15 cellular contexts compared by ENCODE assay signal in genomic region chr2:148545387-148546256, GRCh38.
DNase-seq lines count a peak whose midpoint lies in the region; ATAC-seq and TF ChIP-seq lines count a peak whose summit lies in the region.
"Had no signal": no experiment of that assay in that cellular context is flagged by ENCODE, and none has a peak within 500 bp of the region (broad histone marks: within the 10 kb centered on the region; RNA-seq: fewer than 3 reads in every experiment).

No MANE protein-coding gene starts in this region.

- ATAC-seq in natural killer cell treated with Interleukin-12 subunit alpha and Interleukin-12 subunit beta and Interleukin-15 and Interleukin-18, amount 100 ng/mL, for 72 hours, result peak; percentile 19 to 55
- ATAC-seq in natural killer cell, result no peak
- ATAC-seq in activated T-cell treated with anti-CD3 and anti-CD28 coated beads, Interleukin-2, amount 50 U/mL, for 72 hours (replicated peaks in 1 of 2), result peak; percentile 80 to 89
- ATAC-seq in stimulated activated naive CD8-positive, alpha-beta T cell treated with anti-CD3 and anti-CD28 coated beads, Interleukin-15, Interleukin-2, amounts not matched to agents 100 U/mL and 50 U/mL, for 24 hours, result peak; percentile 42
- ATAC-seq in SK-N-SH treated with all-trans-retinoic acid at 6 μM for 48 hours, result no peak

- H3K4me3 Mint-ChIP-seq in natural killer cell treated with Interleukin-12 subunit alpha and Interleukin-12 subunit beta and Interleukin-15 and Interleukin-18, amount 100 ng/mL, for 72 hours, result no peak overlapping the region
- no peak overlapping the region for H3K4me3 Mint-ChIP-seq in natural killer cell
- peak overlapping the region; percentile 29 to 49 for H3K4me3 Mint-ChIP-seq in activated T-cell treated with anti-CD3 and anti-CD28 coated beads, Interleukin-2, amount 50 U/mL, for 72 hours
- H3K4me3 Mint-ChIP-seq: mesothelial cell of epicardium had no signal

- no peaks in the 10 kb centered on the region for H3K9me3 Mint-ChIP-seq in natural killer cell treated with Interleukin-12 subunit alpha and Interleukin-12 subunit beta and Interleukin-15 and Interleukin-18, amount 100 ng/mL, for 72 hours
- H3K9me3 Mint-ChIP-seq in natural killer cell, result no peaks in the 10 kb centered on the region
- peaks cover 3% of the 10 kb centered on the region in 2 donors for H3K9me3 Mint-ChIP-seq in activated T-cell treated with anti-CD3 and anti-CD28 coated beads, Interleukin-2, amount 50 U/mL, for 72 hours
- H3K9me3 Mint-ChIP-seq: mesothelial cell of epicardium had no signal

- H3K4me1 Mint-ChIP-seq in natural killer cell treated with Interleukin-12 subunit alpha and Interleukin-12 subunit beta and Interleukin-15 and Interleukin-18, amount 100 ng/mL, for 72 hours (ENCODE audit: low read depth in 2 of 2), result peaks cover 19 to 20% of the 10 kb centered on the region in 2 donors
- H3K4me1 Mint-ChIP-seq in natural killer cell, result peaks cover 8 to 10% of the 10 kb centered on the region in 2 donors
- peaks cover 58% of the 10 kb centered on the region for H3K4me1 Mint-ChIP-seq in activated T-cell treated with anti-CD3 and anti-CD28 coated beads, Interleukin-2, amount 50 U/mL, for 72 hours (ENCODE audit: low read depth)
- H3K4me1 Mint-ChIP-seq: mesothelial cell of epicardium had no signal

- DNase-seq in natural killer cell treated with Interleukin-12 subunit alpha and Interleukin-12 subunit beta and Interleukin-15 and Interleukin-18, amount 100 ng/mL, for 72 hours (ENCODE audit: low spot score), result no peak
- DNase-seq in natural killer cell (no peak), NB4 (ENCODE audit: low read depth) (peak; percentile 77), NCI-H2171 (lab: John Stamatoyannopoulos, UW) (no peak), NCI-H2029 treated with DMSO at 0.1 percent for 48 hours (lab: John Stamatoyannopoulos, UW) (no peak)
- DNase-seq in activated T-cell treated with anti-CD3 and anti-CD28 coated beads, Interleukin-2, amount 50 U/mL, for 72 hours, result peak in 1 of 2 donors; percentile 49
- DNase-seq in stimulated activated naive CD8-positive, alpha-beta T cell treated with anti-CD3 and anti-CD28 coated beads, Interleukin-15, Interleukin-2, amounts not matched to agents 100 U/mL and 50 U/mL, for 24 hours, result no peak
- DNase-seq: BE2C, DMS79, NCI-H2081, NCI-H524, sigmoid colon had no signal

- no peak overlapping the region for H3K4me3 ChIP-seq in NB4 (ENCODE audit: low read depth, low read length)
- H3K4me3 ChIP-seq: sigmoid colon, tibial nerve had no signal

- no peak for TF ChIP-seq POLR2A in NB4 (IDR thresholded peaks at IDR 0.05; ENCODE audit: extremely low read depth, insufficient read length)

- no peaks in the 10 kb centered on the region for H3K36me3 Mint-ChIP-seq in natural killer cell treated with Interleukin-12 subunit alpha and Interleukin-12 subunit beta and Interleukin-15 and Interleukin-18, amount 100 ng/mL, for 72 hours
- no peaks in the 10 kb centered on the region for H3K36me3 Mint-ChIP-seq in natural killer cell
- H3K36me3 Mint-ChIP-seq in activated T-cell treated with anti-CD3 and anti-CD28 coated beads, Interleukin-2, amount 50 U/mL, for 72 hours (ENCODE audit: insufficient read depth in 2 of 2), result peaks cover 2 to 3% of the 10 kb centered on the region in 2 donors
- H3K36me3 Mint-ChIP-seq: mesothelial cell of epicardium had no signal

- H3K27ac Mint-ChIP-seq in natural killer cell treated with Interleukin-12 subunit alpha and Interleukin-12 subunit beta and Interleukin-15 and Interleukin-18, amount 100 ng/mL, for 72 hours, result peak overlapping the region; percentile 33 to 50
- H3K27ac Mint-ChIP-seq in natural killer cell, result no peak overlapping the region
- H3K27ac Mint-ChIP-seq in activated T-cell treated with anti-CD3 and anti-CD28 coated beads, Interleukin-2, amount 50 U/mL, for 72 hours, result peak overlapping the region; percentile 92
- H3K27ac Mint-ChIP-seq: mesothelial cell of epicardium had no signal

- intact Hi-C loops in natural killer cell (cut with micrococcal nuclease), result no loop called here

- TF ChIP-seq CTCF in natural killer cell (IDR thresholded peaks at IDR 0.05) (no peak), NB4 (IDR thresholded peaks at IDR 0.05; ENCODE audit: low read depth, low read length) (no peak)

- peaks cover 5 to 8% of the 10 kb centered on the region in 2 donors for H3K27me3 Mint-ChIP-seq in natural killer cell treated with Interleukin-12 subunit alpha and Interleukin-12 subunit beta and Interleukin-15 and Interleukin-18, amount 100 ng/mL, for 72 hours
- H3K27me3 Mint-ChIP-seq in natural killer cell (ENCODE audit: low read depth in 2 of 2), result peaks cover 0 to 2% of the 10 kb centered on the region in 2 donors
- no peaks in the 10 kb centered on the region for H3K27me3 Mint-ChIP-seq in activated T-cell treated with anti-CD3 and anti-CD28 coated beads, Interleukin-2, amount 50 U/mL, for 72 hours (ENCODE audit: low read depth)

TF ChIP-seq in SK-N-SH treated with all-trans-retinoic acid at 6 μM for 48 hours, 23 proteins besides CTCF, POLR2A, EP300 and RAD21:
- TF ChIP-seq PPARA (CRISPR knock-in tag; IDR thresholded peaks at IDR 0.05; ENCODE audit: borderline replicate concordance), result no peak
- no peak for TF ChIP-seq ARNTL (CRISPR knock-in tag; IDR thresholded peaks at IDR 0.05; ENCODE audit: borderline replicate concordance, low read depth)
- TF ChIP-seq ZC3H10 (CRISPR knock-in tag; IDR thresholded peaks at IDR 0.05), result no peak

Comparison
In these comparisons a context has a peak if more than half of its experiments do, and no peak if none do; other contexts are left out.
1. ATAC-seq: peak in natural killer cell treated with Interleukin-12 subunit alpha and Interleukin-12 subunit beta and Interleukin-15 and Interleukin-18, amount 100 ng/mL, for 72 hours (2 of 2), activated T-cell treated with anti-CD3 and anti-CD28 coated beads, Interleukin-2, amount 50 U/mL, for 72 hours (2 of 2) and stimulated activated naive CD8-positive, alpha-beta T cell treated with anti-CD3 and anti-CD28 coated beads, Interleukin-15, Interleukin-2, amounts not matched to agents 100 U/mL and 50 U/mL, for 24 hours (single experiment); none in natural killer cell (0 of 3) and SK-N-SH treated with all-trans-retinoic acid at 6 μM for 48 hours (single experiment).
2. H3K27ac Mint-ChIP-seq: peak in natural killer cell treated with Interleukin-12 subunit alpha and Interleukin-12 subunit beta and Interleukin-15 and Interleukin-18, amount 100 ng/mL, for 72 hours (2 of 2) and activated T-cell treated with anti-CD3 and anti-CD28 coated beads, Interleukin-2, amount 50 U/mL, for 72 hours (single experiment); none in natural killer cell (0 of 2).
3. H3K4me3 Mint-ChIP-seq: peak in activated T-cell treated with anti-CD3 and anti-CD28 coated beads, Interleukin-2, amount 50 U/mL, for 72 hours (2 of 2); none in natural killer cell treated with Interleukin-12 subunit alpha and Interleukin-12 subunit beta and Interleukin-15 and Interleukin-18, amount 100 ng/mL, for 72 hours (single experiment) and natural killer cell (single experiment).